In genomic region chr22:29702025-29702930, GRCh38 we compare ENCODE assay signal across 11 cellular contexts. TPM values are rescaled to one million over a fixed set of nuclear protein-coding genes. Genes with fewer than 3 reads are reported as not detected.
A peak's percentile ranks its signal among the peaks of the same experiment; 100 is the strongest.
DNase-seq lines count a peak whose midpoint lies in the region; ATAC-seq and TF ChIP-seq lines count a peak whose summit lies in the region.
"Had no signal": no experiment of that assay in that cellular context is flagged by ENCODE, and none has a peak within 500 bp of the region (broad histone marks: within the 10 kb centered on the region; RNA-seq: fewer than 3 reads in every experiment).

No MANE protein-coding gene starts in this region.

- H3K27ac ChIP-seq in right atrium auricular region (no peak overlapping the region), PC-3 (ENCODE audit: low read length) (peak overlapping the region; percentile 89)
- H3K27ac ChIP-seq: SJCRH30 had no signal

- ATAC-seq in left ventricle myocardium superior, result peak; percentile 21
- ATAC-seq in PC-3, result peak; percentile 33
- no peak for ATAC-seq in GM18861 (IDR thresholded peaks at IDR 0.05; ENCODE audit: unreplicated experiment)
- no peak for ATAC-seq in HG03196 (IDR thresholded peaks at IDR 0.05; ENCODE audit: unreplicated experiment)

- CTCF ChIA-PET in PC-3 (lab: Charles Lee), result interaction anchor here (0.5 to 2.0 kb wide), 4 partner anchors 13 to 386 kb away, joined by 3 to 8 read pairs (median 6); no protein-coding TSS in a partner anchor

- H3K4me1 ChIP-seq in right atrium auricular region (peaks cover 0 to 26% of the 10 kb centered on the region in 2 donors), PC-3 (ENCODE audit: insufficient read depth, low read length) (peaks cover 50% of the 10 kb centered on the region), iPS-15b (ENCODE audit: control insufficient read depth, insufficient read depth, low read length) (peaks cover 34% of the 10 kb centered on the region)

- in situ Hi-C loops in GM13976 (cut with MboI; ENCODE audit: low sequenced_read_pairs, unreplicated experiment), result no loop called here

- no peak for DNase-seq in left ventricle myocardium superior
- DNase-seq in right atrium auricular region (ENCODE audit: low spot score), result no peak
- DNase-seq in PC-3, result peak; percentile 51
- DNase-seq in GM13976 (ENCODE audit: low spot score), result no peak
- DNase-seq in NCI-H774 (lab: John Stamatoyannopoulos, UW), result no peak
- DNase-seq: activated CD4-positive, alpha-beta memory T cell treated with anti-CD3 and anti-CD28 coated beads, Interleukin-2, amount 10 ng/mL, durations not matched to agents 7 days and 5 days had no signal

- peak overlapping the region; percentile 70 for H3K4me2 ChIP-seq in PC-3 (ENCODE audit: low read length)
- H3K4me2 ChIP-seq: smooth muscle cell had no signal

- H3K4me3 ChIP-seq in right atrium auricular region (no peak overlapping the region), PC-3 (ENCODE audit: low read length) (peak overlapping the region; percentile 19; the same call in 1 of the 2 replicates), iPS-15b (ENCODE audit: low read depth, low read length) (peak overlapping the region; percentile 46)
- H3K4me3 ChIP-seq: SJCRH30, smooth muscle cell had no signal

- H4K20me1 ChIP-seq in PC-3 (ENCODE audit: low read length), result no peaks in the 10 kb centered on the region

- no peaks in the 10 kb centered on the region for H3F3A ChIP-seq in PC-3 (ENCODE audit: low read length, unreplicated experiment)

- no peaks in the 10 kb centered on the region for H3K9me2 ChIP-seq in PC-3 (replicated peaks; ENCODE audit: low read length)

- POLR2A ChIA-PET in PC-3 (lab: Charles Lee; ENCODE audit: unreplicated experiment), result no interaction called here

- intact Hi-C loops in left ventricle myocardium superior (cut with micrococcal nuclease), result no loop called here
- intact Hi-C loops in PC-3 (cut with micrococcal nuclease), result loop anchor here (5.0 to 10.0 kb wide), 2 partner anchors 303 to 385 kb away; no protein-coding TSS in a partner anchor

- H3K36me3 ChIP-seq in right atrium auricular region (no peaks in the 10 kb centered on the region), PC-3 (ENCODE audit: low read depth, low read length) (no peaks in the 10 kb centered on the region), iPS-15b (ENCODE audit: control insufficient read depth, insufficient read depth, low read length) (no peaks in the 10 kb centered on the region)
- H3K36me3 ChIP-seq: SJCRH30 had no signal

- BruUV-seq in PC-3 (replicated peaks; lab: Mats Ljungman, UMichigan), result no TSS peak

- H3K9ac ChIP-seq in PC-3 (ENCODE audit: low read length), result peak overlapping the region; percentile 53
- no peak overlapping the region for H3K9ac ChIP-seq in iPS-15b (ENCODE audit: low read depth, low read length)

- H3K9me3 ChIP-seq in right atrium auricular region (no peaks in the 10 kb centered on the region), PC-3 (ENCODE audit: low read length) (no peaks in the 10 kb centered on the region), iPS-15b (ENCODE audit: control insufficient read depth, insufficient read depth, low read length) (no peaks in the 10 kb centered on the region)
- H3K9me3 ChIP-seq: SJCRH30 had no signal

- H3K79me2 ChIP-seq in PC-3 (ENCODE audit: low read length), result no peaks in the 10 kb centered on the region

- H2AFZ ChIP-seq in PC-3 (ENCODE audit: low read length), result no peak overlapping the region

- no peak for TF ChIP-seq CTCF in right atrium auricular region (IDR thresholded peaks at IDR 0.05)
- TF ChIP-seq CTCF in PC-3 (conservative IDR thresholded peaks at IDR 0.05; ENCODE audit: low read depth, low read length), result peak; percentile 39
- TF ChIP-seq CTCF in GM13976 (IDR thresholded peaks at IDR 0.05; ENCODE audit: borderline replicate concordance, control extremely low read depth, extremely low read depth, insufficient read depth, missing control alignments), result no peak

- H3K27me3 ChIP-seq in right atrium auricular region, result peaks cover 0 to 10% of the 10 kb centered on the region in 2 donors
- H3K27me3 ChIP-seq in PC-3 (ENCODE audit: low read length), result no peaks in the 10 kb centered on the region
- H3K27me3 ChIP-seq in iPS-15b (ENCODE audit: control insufficient read depth, insufficient read depth, low read length), result peaks cover 16% of the 10 kb centered on the region
- H3K27me3 ChIP-seq: SJCRH30 had no signal

RNA-seq across cellular contexts. Expression of gene CABP7, which starts 17.5 kb away (rescaled TPM):
- total RNA-seq in left ventricle myocardium superior (not detected), right atrium auricular region (not detected), PC-3 (2014; rRNA removed) (0.69 and 0.87 TPM in 2 replicates)
- total RNA-seq: smooth muscle cell had no signal

Comparison
In these comparisons a context has a peak if more than half of its experiments do, and no peak if none do; other contexts are left out.
1. ATAC-seq: peak in left ventricle myocardium superior (single experiment) and PC-3 (single experiment); none in GM18861 (single experiment) and HG03196 (single experiment).
2. H3K4me3 ChIP-seq: peak in PC-3 (single experiment) and iPS-15b (single experiment); none in right atrium auricular region (0 of 2).